1 cellular context compared by ENCODE assay signal in genomic region chr17:58402679-58403078, GRCh38.
TF ChIP-seq lines count a peak whose summit lies in the region.

No MANE protein-coding gene starts in this region.

TF ChIP-seq in HEK293, 187 proteins besides CTCF, POLR2A, EP300 and RAD21 (continued from another document):
- TF ChIP-seq, protein P1, sequence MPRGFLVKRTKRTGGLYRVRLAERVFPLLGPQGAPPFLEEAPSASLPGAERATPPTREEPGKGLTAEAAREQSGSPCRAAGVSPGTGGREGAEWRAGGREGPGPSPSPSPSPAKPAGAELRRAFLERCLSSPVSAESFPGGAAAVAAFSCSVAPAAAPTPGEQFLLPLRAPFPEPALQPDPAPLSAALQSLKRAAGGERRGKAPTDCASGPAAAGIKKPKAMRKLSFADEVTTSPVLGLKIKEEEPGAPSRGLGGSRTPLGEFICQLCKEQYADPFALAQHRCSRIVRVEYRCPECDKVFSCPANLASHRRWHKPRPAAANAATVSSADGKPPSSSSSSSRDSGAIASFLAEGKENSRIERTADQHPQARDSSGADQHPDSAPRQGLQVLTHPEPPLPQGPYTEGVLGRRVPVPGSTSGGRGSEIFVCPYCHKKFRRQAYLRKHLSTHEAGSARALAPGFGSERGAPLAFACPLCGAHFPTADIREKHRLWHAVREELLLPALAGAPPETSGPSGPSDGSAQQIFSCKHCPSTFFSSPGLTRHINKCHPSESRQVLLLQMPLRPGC (tag by site-specific recombination; IDR thresholded peaks at IDR 0.05): 0 out of 2 replicates have a peak, but pooled peaks have one; percentile 36
- TF ChIP-seq ZNF214 (tag by site-specific recombination; IDR thresholded peaks at IDR 0.05; ENCODE audit: borderline replicate concordance): no peak
- TF ChIP-seq ZNF664 (tag by site-specific recombination; IDR thresholded peaks at IDR 0.05): no peak
- no peak for TF ChIP-seq MEIS1 (CRISPR knock-in tag; IDR thresholded peaks at IDR 0.05; ENCODE audit: borderline replicate concordance)
- TF ChIP-seq ZNF292 (tag by site-specific recombination; IDR thresholded peaks at IDR 0.05; ENCODE audit: borderline replicate concordance, low read depth): no peak
- TF ChIP-seq ZNF175 (tag by site-specific recombination; IDR thresholded peaks at IDR 0.05): no peak
- TF ChIP-seq GFI1B (tag by site-specific recombination; IDR thresholded peaks at IDR 0.05): 0 out of 2 replicates have a peak, but pooled peaks have one; percentile 28
- peak; percentile 33; the same call in 1 of the 2 replicates for TF ChIP-seq SCRT2 (tag by site-specific recombination; IDR thresholded peaks at IDR 0.05)
- TF ChIP-seq, protein P2, sequence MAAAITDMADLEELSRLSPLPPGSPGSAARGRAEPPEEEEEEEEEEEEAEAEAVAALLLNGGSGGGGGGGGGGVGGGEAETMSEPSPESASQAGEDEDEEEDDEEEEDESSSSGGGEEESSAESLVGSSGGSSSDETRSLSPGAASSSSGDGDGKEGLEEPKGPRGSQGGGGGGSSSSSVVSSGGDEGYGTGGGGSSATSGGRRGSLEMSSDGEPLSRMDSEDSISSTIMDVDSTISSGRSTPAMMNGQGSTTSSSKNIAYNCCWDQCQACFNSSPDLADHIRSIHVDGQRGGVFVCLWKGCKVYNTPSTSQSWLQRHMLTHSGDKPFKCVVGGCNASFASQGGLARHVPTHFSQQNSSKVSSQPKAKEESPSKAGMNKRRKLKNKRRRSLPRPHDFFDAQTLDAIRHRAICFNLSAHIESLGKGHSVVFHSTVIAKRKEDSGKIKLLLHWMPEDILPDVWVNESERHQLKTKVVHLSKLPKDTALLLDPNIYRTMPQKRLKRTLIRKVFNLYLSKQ (tag by site-specific recombination; IDR thresholded peaks at IDR 0.05; ENCODE audit: borderline replicate concordance): no peak
- TF ChIP-seq KLF16 (tag by site-specific recombination; IDR thresholded peaks at IDR 0.05): no peak
- no peak for TF ChIP-seq ZNF692 (tag by site-specific recombination; IDR thresholded peaks at IDR 0.05)
- no peak for TF ChIP-seq ELK4 (IDR thresholded peaks at IDR 0.05; ENCODE audit: borderline replicate concordance, low read depth, low read length)
- no peak for TF ChIP-seq ZNF26 (tag by site-specific recombination; IDR thresholded peaks at IDR 0.05)
- TF ChIP-seq ZNF600 (tag by site-specific recombination; IDR thresholded peaks at IDR 0.05): no peak
- peak; percentile 75 for TF ChIP-seq ATF2 (tag by site-specific recombination; IDR thresholded peaks at IDR 0.05; ENCODE audit: low read depth)
